1 cellular context compared by ENCODE assay signal in the genomic region with DNA sequence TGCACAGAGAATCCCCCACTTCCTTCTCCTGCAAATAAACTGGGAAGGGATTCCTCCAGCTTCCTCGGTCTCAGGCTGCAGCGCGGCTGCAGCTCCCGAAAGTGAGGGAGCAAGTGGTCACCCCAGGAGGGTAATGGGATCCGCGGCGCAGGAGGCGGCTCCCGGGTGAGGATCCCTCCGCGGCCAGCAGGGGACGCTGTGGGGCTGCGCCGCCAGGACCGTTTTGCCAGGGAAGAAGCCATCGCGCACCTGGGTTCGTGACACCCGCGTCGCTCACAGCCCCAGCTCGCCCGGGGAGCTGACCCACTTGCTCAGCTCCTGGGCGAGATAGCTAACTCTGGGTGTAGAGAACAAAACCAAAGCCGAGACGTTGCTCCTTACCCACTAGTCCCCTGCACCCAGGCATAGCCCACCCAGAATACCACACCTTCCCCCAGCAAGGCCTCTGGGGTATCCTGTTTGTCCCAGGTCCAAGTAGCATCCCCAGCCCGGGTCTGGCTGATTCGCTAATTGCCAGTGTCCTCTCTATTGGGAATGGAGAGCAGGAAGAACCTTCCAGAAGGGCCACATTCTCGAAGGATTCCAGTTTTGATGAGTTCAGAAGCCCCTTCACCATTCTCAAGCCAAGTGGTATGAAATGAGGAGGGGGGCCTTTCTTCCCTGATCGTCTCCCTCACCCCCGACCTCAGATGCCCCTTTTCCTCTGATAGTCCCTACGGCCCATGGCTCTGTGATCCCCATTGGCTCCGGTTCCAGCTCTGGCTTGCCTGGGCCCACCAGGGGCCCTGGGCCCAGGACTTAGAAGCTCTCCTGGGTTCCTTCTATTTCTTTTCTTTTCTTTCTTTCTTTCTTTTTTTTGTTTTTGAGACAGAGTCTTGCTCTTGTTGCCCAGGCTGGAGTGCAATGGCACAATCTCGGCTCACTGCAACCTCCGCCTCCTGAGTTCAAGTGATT.
TF ChIP-seq lines count a peak whose summit lies in the region.

No MANE protein-coding gene starts in this region.

TF ChIP-seq in IMR-90, 13 proteins besides CTCF, POLR2A, EP300 and RAD21:
- TF ChIP-seq MAZ (IDR thresholded peaks at IDR 0.05; ENCODE audit: borderline replicate concordance, low read depth, low read length) (peak; percentile 52; the same call in 1 of the 2 replicates), CHD1 (IDR thresholded peaks at IDR 0.05; ENCODE audit: low read depth, low read length) (no peak), RFX5 (IDR thresholded peaks at IDR 0.05; ENCODE audit: low read depth, low read length) (no peak), BHLHE40 (IDR thresholded peaks at IDR 0.05; ENCODE audit: low read depth, low read length) (0 out of 2 replicates have a peak, but pooled peaks have one; percentile 16), CEBPB (IDR thresholded peaks at IDR 0.05; ENCODE audit: low read depth, low read length) (no peak), MAFK (IDR thresholded peaks at IDR 0.05; ENCODE audit: low read depth, low read length) (no peak), RCOR1 (IDR thresholded peaks at IDR 0.05; ENCODE audit: insufficient replicate concordance, low read length) (no peak), NFE2L2 (IDR thresholded peaks at IDR 0.05; ENCODE audit: low read depth, low read length) (no peak), SMC3 (IDR thresholded peaks at IDR 0.05; ENCODE audit: low read depth, low read length) (peak; percentile 94), MXI1 (IDR thresholded peaks at IDR 0.05; ENCODE audit: borderline replicate concordance, low read depth, low read length) (no peak), FOS (IDR thresholded peaks at IDR 0.05; ENCODE audit: low read depth, low read length) (no peak)
- TF ChIP-seq, protein P1, sequence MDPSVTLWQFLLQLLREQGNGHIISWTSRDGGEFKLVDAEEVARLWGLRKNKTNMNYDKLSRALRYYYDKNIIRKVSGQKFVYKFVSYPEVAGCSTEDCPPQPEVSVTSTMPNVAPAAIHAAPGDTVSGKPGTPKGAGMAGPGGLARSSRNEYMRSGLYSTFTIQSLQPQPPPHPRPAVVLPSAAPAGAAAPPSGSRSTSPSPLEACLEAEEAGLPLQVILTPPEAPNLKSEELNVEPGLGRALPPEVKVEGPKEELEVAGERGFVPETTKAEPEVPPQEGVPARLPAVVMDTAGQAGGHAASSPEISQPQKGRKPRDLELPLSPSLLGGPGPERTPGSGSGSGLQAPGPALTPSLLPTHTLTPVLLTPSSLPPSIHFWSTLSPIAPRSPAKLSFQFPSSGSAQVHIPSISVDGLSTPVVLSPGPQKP (IDR thresholded peaks at IDR 0.05; ENCODE audit: borderline replicate concordance, low read depth, low read length) = no peak
